Comparison of ENCODE assay signal across 8 cellular contexts in genomic region chr3:160707187-160707789, GRCh38. TPM values are rescaled to one million over a fixed set of nuclear protein-coding genes. Genes with fewer than 3 reads are reported as not detected.
DNase-seq lines count a peak whose midpoint lies in the region; ATAC-seq and TF ChIP-seq lines count a peak whose summit lies in the region.

No MANE protein-coding gene starts in this region.

- no peaks in the 10 kb centered on the region for H3K79me2 ChIP-seq in smooth muscle cell (ENCODE audit: low read depth)

- peaks cover 5% of the 10 kb centered on the region for H3K27me3 ChIP-seq in smooth muscle cell (ENCODE audit: low read depth)

- no peaks in the 10 kb centered on the region for H3F3A ChIP-seq in smooth muscle cell (ENCODE audit: low read depth)

- DNase-seq in AG20443 (ENCODE audit: low spot score) = peak; percentile 53
- DNase-seq in GM13976 (ENCODE audit: low spot score) = peak; percentile 27
- DNase-seq in NCI-H748 (lab: John Stamatoyannopoulos, UW; ENCODE audit: unreplicated experiment) = peak; percentile 64
- DNase-seq in anterior cingulate cortex (lab: John Stamatoyannopoulos, UW) = peak in 36 of 58 donors; percentile 0 to 74 (median 10)
- peak; percentile 26 to 67 for DNase-seq in hippocampal formation (lab: John Stamatoyannopoulos, UW)
- DNase-seq in smooth muscle cell (lab: John Stamatoyannopoulos, UW; ENCODE audit: unreplicated experiment) = no peak
- no peak for DNase-seq in hepatic stellate cell (ENCODE audit: low spot score)

- no peaks in the 10 kb centered on the region for H3K9me3 ChIP-seq in smooth muscle cell (replicated peaks; ENCODE audit: low read depth)

- WGBS in smooth muscle cell (ENCODE audit: low lambda C conversion rate) = 39% methylated on average over 4 of the region's 4 CpGs

- in situ Hi-C loops in GM13976 (cut with MboI; ENCODE audit: low sequenced_read_pairs, unreplicated experiment) = loop anchor here (10.0 to 25.0 kb wide), 2 partner anchors 218 to 705 kb away; no protein-coding TSS in a partner anchor

- H3K4me3 ChIP-seq in smooth muscle cell = no peak overlapping the region

- H2AFZ ChIP-seq in smooth muscle cell (ENCODE audit: low read depth) = no peak overlapping the region

- TF ChIP-seq CTCF in GM13976 (IDR thresholded peaks at IDR 0.05; ENCODE audit: borderline replicate concordance, control extremely low read depth, extremely low read depth, insufficient read depth, missing control alignments) (peak; percentile 31), smooth muscle cell (IDR thresholded peaks at IDR 0.05; ENCODE audit: borderline replicate concordance, insufficient read depth, poor library complexity, severe bottlenecking) (peak; percentile 53)

- H3K9ac ChIP-seq in smooth muscle cell (ENCODE audit: low read depth) = no peak overlapping the region

- no peak overlapping the region for H3K4me2 ChIP-seq in smooth muscle cell

- ATAC-seq in HG03460 (IDR thresholded peaks at IDR 0.05; ENCODE audit: unreplicated experiment) = peak; percentile 56

- no peaks in the 10 kb centered on the region for H3K36me3 ChIP-seq in smooth muscle cell (ENCODE audit: low read depth)

- H3K27ac ChIP-seq in smooth muscle cell (ENCODE audit: low read depth) = no peak overlapping the region

- H3K4me1 ChIP-seq in smooth muscle cell (ENCODE audit: low read depth) = peaks cover 10% of the 10 kb centered on the region

- no peaks in the 10 kb centered on the region for H4K20me1 ChIP-seq in smooth muscle cell (ENCODE audit: low read depth)

RNA-seq across cellular contexts. Expression of gene ARL14, which starts 30.3 kb away (rescaled TPM):
- 1.1 and 1.2 TPM in 2 replicates for total RNA-seq in smooth muscle cell
- polyA plus RNA-seq in smooth muscle cell = not detected in 2 replicates

RNA-seq across cellular contexts. Expression of gene PPM1L, which starts 48.7 kb away (rescaled TPM):
- 1.9 and 2.2 TPM in 2 replicates for total RNA-seq in smooth muscle cell
- 0.14 and 1.2 TPM in 2 replicates for polyA plus RNA-seq in smooth muscle cell

Comparison
In these comparisons a context has a peak if more than half of its experiments do, and no peak if none do; other contexts are left out.
1. DNase-seq: peak in AG20443 (single experiment), GM13976 (single experiment), NCI-H748 (single experiment), anterior cingulate cortex (36 of 58) and hippocampal formation (2 of 2); none in smooth muscle cell (single experiment) and hepatic stellate cell (single experiment).